In the genomic region with DNA sequence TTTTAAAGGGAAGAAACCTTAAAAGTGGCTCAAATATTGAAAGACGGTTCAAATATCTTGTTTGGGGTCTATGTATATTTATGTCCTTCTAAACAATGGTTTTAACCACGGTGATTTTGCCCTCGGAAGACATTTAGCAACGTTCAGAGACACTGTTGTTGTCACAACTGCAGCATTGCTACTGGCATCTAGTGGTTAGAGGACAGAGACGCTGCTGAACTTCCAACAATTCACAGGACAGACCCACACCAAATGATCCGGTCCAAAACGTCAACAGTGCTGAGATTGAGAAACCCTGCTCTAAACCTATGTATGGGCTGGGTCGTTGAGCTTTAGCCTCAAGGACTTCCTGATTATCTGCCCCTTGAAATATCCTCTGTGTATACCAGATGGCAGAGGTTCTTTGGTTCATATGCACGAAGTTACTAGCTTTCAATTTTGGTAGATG, we compare ENCODE assay signal across 8 cellular contexts. TPM values are rescaled to one million over a fixed set of nuclear protein-coding genes. Genes with fewer than 3 reads are reported as not detected.
A peak's percentile ranks its signal among the peaks of the same experiment; 100 is the strongest.
DNase-seq lines count a peak whose midpoint lies in the region; ATAC-seq and TF ChIP-seq lines count a peak whose summit lies in the region.

No MANE protein-coding gene starts in this region.

- peaks cover 0 to 32% of the 10 kb centered on the region in 2 donors for H3K36me3 ChIP-seq in adrenal gland (replicated peaks in 1 of 2)
- H3K36me3 ChIP-seq in gastrocnemius medialis = peaks cover 0 to 22% of the 10 kb centered on the region in 2 donors

- CTCF ChIA-PET in AG04450 (lab: Charles Lee) = interaction anchor here (0.6 to 4.5 kb wide), 9 partner anchors 9 to 649 kb away, joined by 3 to 51 read pairs (median 5); no protein-coding TSS in a partner anchor

- POLR2A ChIA-PET in AG04450 (lab: Yijun Ruan, JAX) = interaction anchor here (0.6 to 1.2 kb wide), 3 partner anchors 34 to 267 kb away, joined by 4 to 10 read pairs (median 4); no protein-coding TSS in a partner anchor

- H3K27me3 ChIP-seq in AG04450 (ENCODE audit: control insufficient read depth, insufficient read depth, low read length) (no peaks in the 10 kb centered on the region), adrenal gland (no peaks in the 10 kb centered on the region), right cardiac atrium (ENCODE audit: control insufficient read depth, insufficient read depth) (no peaks in the 10 kb centered on the region), gastrocnemius medialis (no peaks in the 10 kb centered on the region)

- H3K27ac ChIP-seq in AG04450 (ENCODE audit: low read depth, low read length) (no peak overlapping the region), adrenal gland (peak overlapping the region in 3 of 5 donors; percentile 52 to 91 (median 88)), right cardiac atrium (ENCODE audit: low read length) (peak overlapping the region; percentile 6), gastrocnemius medialis (peak overlapping the region; percentile 86 to 92 (median 90))

- H3K4me3 ChIP-seq in AG04450 (ENCODE audit: low read depth, low read length) (peak overlapping the region; percentile 73), NB4 (ENCODE audit: low read depth, low read length) (peak overlapping the region; percentile 86), adrenal gland (peak overlapping the region in 1 of 4 donors; percentile 71), right cardiac atrium (ENCODE audit: low read length) (peak overlapping the region; percentile 83), gastrocnemius medialis (peak overlapping the region in 3 of 4 donors; percentile 71 to 86 (median 85))

- 2 to 5% (median 3%) methylated on average over 7 to 9 of the region's 9 CpGs for WGBS in adrenal gland, 4 donors
- 3% methylated on average over 9 of the region's 9 CpGs for WGBS in right cardiac atrium

- TF ChIP-seq CTCF in AG04450 (IDR thresholded peaks at IDR 0.05; ENCODE audit: low read depth, low read length) (peak; percentile 57), NB4 (IDR thresholded peaks at IDR 0.05; ENCODE audit: low read depth, low read length) (peak; percentile 34), adrenal gland (IDR thresholded peaks at IDR 0.05) (peak; percentile 24 to 61 (median 52)), gastrocnemius medialis (IDR thresholded peaks at IDR 0.05 in 4 of 5, conservative IDR thresholded peaks at IDR 0.05 in 1 of 5) (peak in 2 of 5 experiments; percentile 27 to 39)

- TF ChIP-seq POLR2A in NB4 (IDR thresholded peaks at IDR 0.05; ENCODE audit: extremely low read depth, insufficient read length) (no peak), adrenal gland (IDR thresholded peaks at IDR 0.05) (no peak), gastrocnemius medialis (IDR thresholded peaks at IDR 0.05) (no peak)

- in situ Hi-C loops in gastrocnemius medialis (cut with MboI; ENCODE audit: low sequenced_read_pairs in 4 of 4) = no loop called here

- H3K9me3 ChIP-seq in AG04450 (ENCODE audit: control insufficient read depth, insufficient read depth, low read length) = no peaks in the 10 kb centered on the region; the same call in 1 of the 2 replicates
- H3K9me3 ChIP-seq in adrenal gland (replicated peaks in 1 of 3) = no peaks in the 10 kb centered on the region
- no peaks in the 10 kb centered on the region for H3K9me3 ChIP-seq in right cardiac atrium (ENCODE audit: control insufficient read depth, low read length)
- H3K9me3 ChIP-seq in gastrocnemius medialis = no peaks in the 10 kb centered on the region

- H3K4me1 ChIP-seq in adrenal gland (replicated peaks in 1 of 2) (peaks cover 6 to 24% of the 10 kb centered on the region in 2 donors), right cardiac atrium (ENCODE audit: control insufficient read depth, insufficient read depth, low read length) (no peaks in the 10 kb centered on the region), gastrocnemius medialis (peaks cover 8 to 16% of the 10 kb centered on the region in 2 donors)

- DNase-seq in AG04450 (ENCODE audit: low read depth, low spot score) = no peak
- peak; percentile 42 for DNase-seq in ELR (ENCODE audit: low read depth)
- peak; percentile 66 for DNase-seq in NB4 (ENCODE audit: low read depth)
- DNase-seq in adrenal gland = peak in 6 of 7 donors; percentile 46 to 64 (median 56)
- no peak for DNase-seq in right cardiac atrium
- no peak for DNase-seq in gastrocnemius medialis
- no peak for DNase-seq in NCI-H345 treated with DMSO at 0.1 percent for 48 hours (lab: John Stamatoyannopoulos, UW; ENCODE audit: unreplicated experiment)

- intact Hi-C loops in adrenal gland (cut with DNase I) (no loop called here), right cardiac atrium (cut with DNase I) (no loop called here), gastrocnemius medialis (cut with DNase I; ENCODE audit: low total_unique reads) (loop anchor here (10.0 kb wide), 2 partner anchors 336 to 804 kb away; partner anchors contain the start of gene SPTLC2)

- ATAC-seq in right cardiac atrium = peak; percentile 29 to 38
- ATAC-seq in gastrocnemius medialis = peak; percentile 15 to 19
- no peak for ATAC-seq in GM19023 (IDR thresholded peaks at IDR 0.05; ENCODE audit: unreplicated experiment)

RNA-seq across cellular contexts. Expression of gene ANGEL1, which starts 1.7 kb away (rescaled TPM):
- polyA plus RNA-seq in AG04450 (2011; rRNA removed) (12.8 and 13.1 TPM in 2 replicates), adrenal gland (10 to 100 TPM; 11.8 to 21.5 (median 18.7) TPM), right cardiac atrium (12.8 TPM)
- polyA minus RNA-seq in AG04450 (2011; rRNA and poly(A)+ RNA removed) = 13.4 and 14.8 TPM in 2 replicates
- total RNA-seq in adrenal gland (10 to 100 TPM; 22.2 to 38.2 (median 32.3) TPM), right cardiac atrium (10 to 100 TPM; 19.9 to 24.9 (median 20.3) TPM), gastrocnemius medialis (10 to 100 TPM in 3 of 4 donors, 1 to 10 TPM in 1; 8.6 to 16.9 (median 12.7) TPM)

RNA-seq across cellular contexts. Expression of gene LRRC74A, which starts 15.2 kb away (rescaled TPM):
- polyA plus RNA-seq in AG04450 (2011; rRNA removed) = not detected in 2 replicates
- not detected in 2 replicates for polyA minus RNA-seq in AG04450 (2011; rRNA and poly(A)+ RNA removed)
- total RNA-seq in adrenal gland = not detected
- polyA plus RNA-seq in adrenal gland = not detected
- 1 to 10 TPM in 1 of 4 donors, not detected in 3; 1.1 TPM for total RNA-seq in right cardiac atrium
- polyA plus RNA-seq in right cardiac atrium = not detected
- not detected for total RNA-seq in gastrocnemius medialis

RNA-seq across cellular contexts. Expression of gene VASH1, which starts 49.7 kb away (rescaled TPM):
- polyA plus RNA-seq in AG04450 (2011; rRNA removed) (5.0 and 6.0 TPM in 2 replicates), adrenal gland (10 to 100 TPM; 16.8 to 39.4 (median 21.0) TPM), right cardiac atrium (23.1 TPM)
- 7.2 and 8.5 TPM in 2 replicates for polyA minus RNA-seq in AG04450 (2011; rRNA and poly(A)+ RNA removed)
- total RNA-seq in adrenal gland (10 to 100 TPM; 13.6 to 58.5 (median 27.3) TPM), right cardiac atrium (10 to 100 TPM; 27.6 to 85.2 (median 37.5) TPM), gastrocnemius medialis (1 to 10 TPM in 2 of 4 donors, under 1 TPM in 2; 0.56 to 6.1 (median 1.2) TPM)

Comparison
In these comparisons a context has a peak if more than half of its experiments do, and no peak if none do; other contexts are left out.
1. DNase-seq: peak in ELR (single experiment), NB4 (single experiment) and adrenal gland (6 of 7); none in AG04450 (single experiment), right cardiac atrium (0 of 3), gastrocnemius medialis (0 of 2) and NCI-H345 treated with DMSO at 0.1 percent for 48 hours (single experiment).